ENCODE assay signal across 14 cellular contexts in the genomic region with DNA sequence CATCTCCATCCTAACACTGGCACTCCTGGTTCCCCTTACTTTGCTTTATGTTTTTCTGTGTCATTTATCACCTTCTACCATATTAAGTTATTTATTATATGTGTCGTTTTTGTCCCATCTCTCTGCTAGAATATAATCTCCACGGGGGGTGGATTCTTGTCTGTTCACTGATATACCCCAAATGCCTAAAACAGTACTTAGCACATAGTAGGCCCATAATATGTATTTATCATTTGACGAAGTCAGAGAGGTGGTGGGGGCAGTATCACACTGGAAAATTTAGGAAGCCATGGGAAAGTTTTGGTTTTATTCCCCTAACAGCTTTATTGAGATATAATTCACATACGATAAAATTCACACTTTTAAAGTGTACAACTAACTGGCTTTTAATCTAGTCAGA. TPM values are rescaled to one million over a fixed set of nuclear protein-coding genes. Genes with fewer than 3 reads are reported as not detected.
DNase-seq lines count a peak whose midpoint lies in the region; TF ChIP-seq lines count a peak whose summit lies in the region.
"Had no signal": no experiment of that assay in that cellular context is flagged by ENCODE, and none has a peak within 500 bp of the region (broad histone marks: within the 10 kb centered on the region; RNA-seq: fewer than 3 reads in every experiment).

No MANE protein-coding gene starts in this region.

- peaks cover 41% of the 10 kb centered on the region for H3K36me3 Mint-ChIP-seq in HFFc6 (ENCODE audit: low read depth)

- peak overlapping the region; percentile 46 for H3K27ac ChIP-seq in GM23248
- H3K27ac ChIP-seq in brain microvascular endothelial cell: peak overlapping the region; percentile 5
- peak overlapping the region; percentile 53 for H3K27ac ChIP-seq in osteoblast (ENCODE audit: low read depth, low read length)
- H3K27ac ChIP-seq: A549 had no signal

- peak overlapping the region; percentile 19 for H3K4me2 ChIP-seq in GM23248 (ENCODE audit: unreplicated experiment)
- H3K4me2 ChIP-seq in osteoblast (ENCODE audit: insufficient read depth, low read length): no peak overlapping the region
- H3K4me2 ChIP-seq: A549 had no signal

- no peaks in the 10 kb centered on the region for H3K9me3 Mint-ChIP-seq in HFFc6
- H3K9me3 Mint-ChIP-seq: CD8-positive, alpha-beta T cell; IgD-negative memory B cell had no signal

- no peak overlapping the region for H3K4me3 Mint-ChIP-seq in HFFc6
- H3K4me3 Mint-ChIP-seq: CD14-positive monocyte; CD8-positive, alpha-beta T cell; IgD-negative memory B cell had no signal

- H3K79me2 ChIP-seq in GM23248 (ENCODE audit: insufficient read depth) (no peaks in the 10 kb centered on the region), osteoblast (ENCODE audit: insufficient read depth, low read length) (no peaks in the 10 kb centered on the region)

- peaks cover 23% of the 10 kb centered on the region; the same call in 1 of the 2 replicates for H3K4me1 ChIP-seq in GM23248 (ENCODE audit: insufficient read depth)
- H3K4me1 ChIP-seq in osteoblast (ENCODE audit: insufficient read depth, low read length): peaks cover 7% of the 10 kb centered on the region
- H3K4me1 ChIP-seq: A549 had no signal

- H3K4me1 Mint-ChIP-seq in HFFc6 (ENCODE audit: low read depth): peaks cover 19% of the 10 kb centered on the region

- no peaks in the 10 kb centered on the region; the same call in 1 of the 2 replicates for H3K27me3 Mint-ChIP-seq in HFFc6 (ENCODE audit: insufficient read depth)
- H3K27me3 Mint-ChIP-seq: IgD-negative memory B cell had no signal

- no peaks in the 10 kb centered on the region for H3K27me3 ChIP-seq in GM23248 (replicated peaks; ENCODE audit: insufficient read depth)
- no peaks in the 10 kb centered on the region for H3K27me3 ChIP-seq in brain microvascular endothelial cell (replicated peaks)
- no peaks in the 10 kb centered on the region for H3K27me3 ChIP-seq in osteoblast (ENCODE audit: insufficient read depth, low read length)

- H3F3A ChIP-seq in GM23248 (ENCODE audit: insufficient read depth): peaks cover 23% of the 10 kb centered on the region

- no peaks in the 10 kb centered on the region for H3K9me2 ChIP-seq in GM23248 (ENCODE audit: insufficient read depth)

- H3K36me3 ChIP-seq in GM23248 (ENCODE audit: low read depth): peaks cover 34% of the 10 kb centered on the region
- peaks cover 24% of the 10 kb centered on the region for H3K36me3 ChIP-seq in brain microvascular endothelial cell (replicated peaks)
- H3K36me3 ChIP-seq in osteoblast (ENCODE audit: insufficient read depth, low read length): peaks cover 28% of the 10 kb centered on the region

- H4K20me1 ChIP-seq in GM23248 (ENCODE audit: insufficient read depth) (no peaks in the 10 kb centered on the region), osteoblast (ENCODE audit: insufficient read depth, low read length) (no peaks in the 10 kb centered on the region)

- in situ Hi-C loops in GM23248 (cut with MboI): no loop called here
- in situ Hi-C loops in brain microvascular endothelial cell (cut with HindIII; ENCODE audit: low pct_ligation_motif_present, low sequenced_read_pairs): no loop called here

- H3K27ac Mint-ChIP-seq in HFFc6: peak overlapping the region; percentile 57
- H3K27ac Mint-ChIP-seq: CD14-positive monocyte; CD8-positive, alpha-beta T cell; IgD-negative memory B cell had no signal

- H3K9me3 ChIP-seq in GM23248 (ENCODE audit: low read depth) (no peaks in the 10 kb centered on the region), osteoblast (ENCODE audit: low read depth, low read length) (no peaks in the 10 kb centered on the region)
- H3K9me3 ChIP-seq: A549 had no signal

- H3K4me3 ChIP-seq in GM23248 (no peak overlapping the region), brain microvascular endothelial cell (ENCODE audit: low read depth, low read length) (no peak overlapping the region), osteoblast (ENCODE audit: insufficient read depth, low read length) (no peak overlapping the region)
- H3K4me3 ChIP-seq: A549 had no signal

- no peak overlapping the region for H3K9ac ChIP-seq in GM23248

- DNase-seq in GM23248 (no peak), HFFc6 (no peak), brain microvascular endothelial cell (no peak), osteoblast (ENCODE audit: insufficient read length, low spot score, missing footprints) (no peak), OCI-M1 (lab: John Stamatoyannopoulos, UW) (no peak)
- DNase-seq in stimulated activated CD4-positive, alpha-beta T cell treated with anti-CD3 and anti-CD28 coated beads, Interleukin-2, amount 100 ng/mL, for 24 hours: no peak
- DNase-seq in NK-92 treated with Interleukin-12 subunit alpha and Interleukin-12 subunit beta, amount 100 ng/mL, for 24 hours (lab: John Stamatoyannopoulos, UW): no peak
- DNase-seq: CD8-positive, alpha-beta T cell; COR-L47; DND-41; GDM1 had no signal

- no peak overlapping the region for H2AFZ ChIP-seq in GM23248
- H2AFZ ChIP-seq in osteoblast (ENCODE audit: low read length): no peak overlapping the region

- TF ChIP-seq CTCF in HFFc6 (IDR thresholded peaks at IDR 0.05): no peak
- no peak for TF ChIP-seq CTCF in brain microvascular endothelial cell (IDR thresholded peaks at IDR 0.05; ENCODE audit: low read depth, low read length, missing control alignments)
- TF ChIP-seq CTCF in osteoblast (IDR thresholded peaks at IDR 0.05; ENCODE audit: extremely low read depth, low read depth, low read length): no peak

- WGBS in GM23248 (ENCODE audit: low coverage in 1 of 2, low lambda C conversion rate in 2 of 2, missing lambda C conversion rate in 2 of 2), 2 experiments: 90 to 94% methylated on average over 4 of the region's 4 CpGs

RNA-seq across cellular contexts. Expression of gene ZCCHC9, which starts 14.4 kb away (rescaled TPM):
- 20.2 and 24.3 TPM in 2 replicates for total RNA-seq in GM23248 (2014; rRNA removed; shearing (Covaris generic))
- 18.9 and 21.2 TPM in 2 replicates for polyA plus RNA-seq in GM23248 (2016; fragmentation: Nextera tagmentation; extraction: Ambion mirVana)
- 10 to 100 TPM; 26.8 to 33.9 (median 31.7) TPM for total RNA-seq in HFFc6 (2021; fragmentation: NEBNext Ultra II Directional; extraction: Animal tissue kit (Norgen Biotek cat#: 25700))
- 22.1 and 23.3 TPM in 2 replicates for total RNA-seq in osteoblast
